In the genomic region with DNA sequence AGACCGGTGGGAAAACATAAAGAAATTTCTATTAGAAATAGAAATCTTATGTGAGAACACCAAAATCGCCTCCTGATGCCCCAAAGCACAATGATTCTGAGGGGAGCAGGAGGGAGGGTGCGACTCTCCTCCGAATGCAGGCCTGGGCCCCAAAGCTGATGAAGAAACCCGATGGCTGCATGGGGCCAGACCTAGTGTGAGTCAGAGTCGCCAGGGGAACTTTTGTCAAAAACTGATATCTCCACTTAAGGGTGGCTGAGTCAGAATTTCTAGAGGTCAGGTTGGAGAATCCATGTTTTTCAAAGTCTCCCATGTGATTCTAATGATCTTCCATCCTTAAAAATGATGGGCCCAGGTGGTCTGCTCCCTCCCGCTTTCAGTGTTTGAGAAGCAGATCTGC, we compare ENCODE assay signal across 15 cellular contexts.
DNase-seq lines count a peak whose midpoint lies in the region; ATAC-seq and TF ChIP-seq lines count a peak whose summit lies in the region.
"Had no signal": no experiment of that assay in that cellular context is flagged by ENCODE, and none has a peak within 500 bp of the region (broad histone marks: within the 10 kb centered on the region; RNA-seq: fewer than 3 reads in every experiment).

No MANE protein-coding gene starts in this region.

- H3K4me1 Mint-ChIP-seq in activated naive CD4-positive, alpha-beta T cell treated with anti-CD3 and anti-CD28 coated beads for 36 hours (ENCODE audit: low read depth): peaks cover 83% of the 10 kb centered on the region

- H3K36me3 Mint-ChIP-seq in activated naive CD4-positive, alpha-beta T cell treated with anti-CD3 and anti-CD28 coated beads for 36 hours (ENCODE audit: low read depth): peaks cover 37% of the 10 kb centered on the region

- intact Hi-C loops in activated naive CD4-positive, alpha-beta T cell treated with anti-CD3 and anti-CD28 coated beads for 36 hours (cut with micrococcal nuclease): loop anchor here (1.0 kb wide), 1 partner anchor 14 kb away; no protein-coding TSS in a partner anchor

- H3K4me3 Mint-ChIP-seq in activated naive CD4-positive, alpha-beta T cell treated with anti-CD3 and anti-CD28 coated beads for 36 hours: no peak overlapping the region

- peak overlapping the region; percentile 81 for H3K27ac Mint-ChIP-seq in activated naive CD4-positive, alpha-beta T cell treated with anti-CD3 and anti-CD28 coated beads for 36 hours

- H3K9me3 Mint-ChIP-seq in activated naive CD4-positive, alpha-beta T cell treated with anti-CD3 and anti-CD28 coated beads for 36 hours: no peaks in the 10 kb centered on the region

- H3K4me3 ChIP-seq in epithelial cell of esophagus (ENCODE audit: low read length): no peak overlapping the region
- H3K4me3 ChIP-seq: prostate gland, stomach had no signal

- CTCF ChIA-PET in activated naive CD4-positive, alpha-beta T cell treated with anti-CD3 and anti-CD28 coated beads for 36 hours (lab: Charles Lee): interaction anchor here (1.2 kb wide), 1 partner anchor 35 kb away, joined by 3 read pairs; no protein-coding TSS in a partner anchor

- peak; percentile 69 for DNase-seq in activated naive CD4-positive, alpha-beta T cell treated with anti-CD3 and anti-CD28 coated beads for 36 hours
- DNase-seq in activated naive CD4-positive, alpha-beta T cell (lab: John Stamatoyannopoulos, UW): no peak
- DNase-seq in RPMI7951 (ENCODE audit: low read depth) (peak; percentile 79), epithelial cell of esophagus (ENCODE audit: low read depth) (peak; percentile 24), NCI-H226 (no peak), NCI-H69 (lab: John Stamatoyannopoulos, UW) (no peak)
- DNase-seq in stimulated activated naive CD8-positive, alpha-beta T cell treated with anti-CD3 and anti-CD28 coated beads, Interleukin-15, Interleukin-2, amounts not matched to agents 100 U/mL and 50 U/mL, for 24 hours: peak; percentile 66
- DNase-seq: BE2C; DMS79; NCI-H2029 treated with DMSO at 0.1 percent for 48 hours; NK-92 treated with Interleukin-12 subunit alpha and Interleukin-12 subunit beta, amount 100 ng/mL, for 24 hours; stomach; SW 1271 had no signal

- TF ChIP-seq CTCF in epithelial cell of esophagus (IDR thresholded peaks at IDR 0.05; ENCODE audit: insufficient read depth, low read depth, low read length, missing control alignments): no peak

- ATAC-seq in stimulated activated naive CD8-positive, alpha-beta T cell treated with anti-CD3 and anti-CD28 coated beads, Interleukin-15, Interleukin-2, amounts not matched to agents 100 U/mL and 50 U/mL, for 24 hours: peak; percentile 87
- no peak for ATAC-seq in GM19351 (IDR thresholded peaks at IDR 0.05; ENCODE audit: unreplicated experiment)

- H3K27me3 Mint-ChIP-seq in activated naive CD4-positive, alpha-beta T cell treated with anti-CD3 and anti-CD28 coated beads for 36 hours (ENCODE audit: low read depth): no peaks in the 10 kb centered on the region

Comparison
In these comparisons a context has a peak if more than half of its experiments do, and no peak if none do; other contexts are left out.
1. DNase-seq: peak in activated naive CD4-positive, alpha-beta T cell treated with anti-CD3 and anti-CD28 coated beads for 36 hours (single experiment), RPMI7951 (single experiment), epithelial cell of esophagus (single experiment) and stimulated activated naive CD8-positive, alpha-beta T cell treated with anti-CD3 and anti-CD28 coated beads, Interleukin-15, Interleukin-2, amounts not matched to agents 100 U/mL and 50 U/mL, for 24 hours (single experiment); none in activated naive CD4-positive, alpha-beta T cell (0 of 4), NCI-H226 (single experiment) and NCI-H69 (single experiment).